ENCODE assay signal across 8 cellular contexts in the genomic region with DNA sequence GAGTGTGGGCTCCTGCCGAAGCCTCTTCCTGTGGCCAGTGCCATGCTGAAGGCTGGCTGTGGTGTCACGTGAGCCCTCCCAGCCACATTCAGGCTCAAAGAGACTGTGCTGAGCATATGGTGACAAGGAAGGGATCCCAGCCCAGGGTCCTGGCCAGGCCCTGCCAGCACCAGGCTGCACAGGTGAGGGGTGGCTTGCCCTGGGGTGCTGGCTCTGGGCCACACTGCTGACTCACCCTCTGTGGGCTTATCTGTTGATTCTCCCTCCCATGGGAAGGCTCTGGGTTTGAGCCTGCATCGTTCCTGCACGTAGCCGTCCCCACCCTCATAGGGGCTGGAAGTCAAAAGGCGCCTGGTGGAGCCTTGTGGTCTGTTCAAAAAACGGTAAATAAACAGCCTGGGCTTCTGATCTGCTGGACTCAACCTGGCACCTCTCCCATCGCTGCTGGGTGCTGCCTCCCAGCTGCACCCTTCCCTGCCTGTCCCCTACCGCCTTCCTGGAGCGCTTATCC. TPM values are rescaled to one million over a fixed set of nuclear protein-coding genes. Genes with fewer than 3 reads are reported as not detected.
DNase-seq lines count a peak whose midpoint lies in the region; TF ChIP-seq lines count a peak whose summit lies in the region.

No MANE protein-coding gene starts in this region.

- TF ChIP-seq CTCF in colonic mucosa (IDR thresholded peaks at IDR 0.05) (no peak), WERI-Rb-1 (IDR thresholded peaks at IDR 0.05; ENCODE audit: low read depth, low read length) (no peak)

- H3K9me3 ChIP-seq in colonic mucosa, result no peaks in the 10 kb centered on the region
- no peaks in the 10 kb centered on the region for H3K9me3 ChIP-seq in WERI-Rb-1 (ENCODE audit: severe bottlenecking)

- peak; percentile 23 for DNase-seq in EL
- peak; percentile 10 for DNase-seq in NCI-H345 treated with DMSO at 0.1 percent for 48 hours (lab: John Stamatoyannopoulos, UW; ENCODE audit: unreplicated experiment)
- DNase-seq in colonic mucosa, result peak; percentile 95
- DNase-seq in mucosa of gallbladder (ENCODE audit: low spot score), result peak; percentile 92
- no peak for DNase-seq in activated gamma-delta T cell treated with Interleukin-2 at 50 U/mL for 16 hours
- DNase-seq in WERI-Rb-1, result no peak
- DNase-seq in stimulated activated CD4-positive, alpha-beta T cell treated with anti-CD3 and anti-CD28 coated beads, Interleukin-4, amount 100 ng/mL, for 4 hours, result no peak
- no peak for DNase-seq in mesenteric fat pad (ENCODE audit: low spot score)

- peak overlapping the region; percentile 95 for H3K27ac ChIP-seq in colonic mucosa
- H3K27ac ChIP-seq in WERI-Rb-1, result no peak overlapping the region

- peak overlapping the region; percentile 61 to 85 for H3K9ac ChIP-seq in colonic mucosa (ENCODE audit: low read depth in 2 of 2, low read length in 2 of 2)

- H3K27me3 ChIP-seq in colonic mucosa, result no peaks in the 10 kb centered on the region
- H3K27me3 ChIP-seq in WERI-Rb-1 (ENCODE audit: insufficient read depth, low read depth, severe bottlenecking), result no peaks in the 10 kb centered on the region

- intact Hi-C loops in colonic mucosa (cut with DNase I), result no loop called here

- H3K4me1 ChIP-seq in colonic mucosa, result peaks cover 57% of the 10 kb centered on the region

- H3K36me3 ChIP-seq in colonic mucosa (no peaks in the 10 kb centered on the region), WERI-Rb-1 (no peaks in the 10 kb centered on the region; the same call in 1 of the 2 replicates)

- no peak overlapping the region for H3K4me3 ChIP-seq in colonic mucosa
- no peak overlapping the region for H3K4me3 ChIP-seq in WERI-Rb-1 (ENCODE audit: low read depth, low read length)

RNA-seq across cellular contexts. Expression of a gene that starts 31.1 kb away (rescaled TPM):
- 100 to 1,000 TPM; 450 to 461 TPM for total RNA-seq in colonic mucosa
- total RNA-seq in mucosa of gallbladder, result 227 TPM
- total RNA-seq in mesenteric fat pad, result 134 TPM

RNA-seq across cellular contexts. Expression of a gene that starts 47.7 kb away (rescaled TPM):
- total RNA-seq in colonic mucosa (10 to 100 TPM; 74.9 to 94.1 TPM), mucosa of gallbladder (48.2 TPM), mesenteric fat pad (45.9 TPM)

Comparison
In these comparisons a context has a peak if more than half of its experiments do, and no peak if none do; other contexts are left out.
1. DNase-seq: peak in EL (single experiment), NCI-H345 treated with DMSO at 0.1 percent for 48 hours (single experiment), colonic mucosa (single experiment) and mucosa of gallbladder (single experiment); none in activated gamma-delta T cell treated with Interleukin-2 at 50 U/mL for 16 hours (single experiment), WERI-Rb-1 (single experiment), stimulated activated CD4-positive, alpha-beta T cell treated with anti-CD3 and anti-CD28 coated beads, Interleukin-4, amount 100 ng/mL, for 4 hours (0 of 2) and mesenteric fat pad (single experiment).